Comparison of ENCODE assay signal across 9 cellular contexts in genomic region chr15:64893481-64894394, GRCh38. TPM values are rescaled to one million over a fixed set of nuclear protein-coding genes. Genes with fewer than 3 reads are reported as not detected.
DNase-seq lines count a peak whose midpoint lies in the region; ATAC-seq and TF ChIP-seq lines count a peak whose summit lies in the region.
"Had no signal": no experiment of that assay in that cellular context is flagged by ENCODE, and none has a peak within 500 bp of the region (broad histone marks: within the 10 kb centered on the region; RNA-seq: fewer than 3 reads in every experiment).

No MANE protein-coding gene starts in this region.

- peaks cover 11% of the 10 kb centered on the region; the same call in 1 of the 2 replicates for H3F3A ChIP-seq in PC-9 (ENCODE audit: insufficient read depth, low read depth)

- TSS peak; percentile 88 for BruUV-seq in PC-9 (replicated peaks; lab: Mats Ljungman, UMichigan)

- H3K27ac Mint-ChIP-seq in nephron progenitor cell, result peak overlapping the region; percentile 87

- no peaks in the 10 kb centered on the region for H3K9me3 Mint-ChIP-seq in nephron progenitor cell

- POLR2A ChIA-PET in PC-9 (lab: Charles Lee; ENCODE audit: unreplicated experiment), result interaction anchor here (0.5 to 0.9 kb wide), 6 partner anchors 19 to 411 kb away, joined by 3 to 8 read pairs (median 4); partner anchors contain the start of gene RNU5B-1

- intact Hi-C loops in PC-9 (cut with micrococcal nuclease; ENCODE audit: unreplicated experiment), result loop anchor here (2.0 kb wide), 2 partner anchors 45 to 53 kb away; partner anchors contain the start of gene PLEKHO2

- peaks cover 40% of the 10 kb centered on the region for H3K4me1 ChIP-seq in PC-9 (replicated peaks; ENCODE audit: insufficient read depth)

- H3K27me3 Mint-ChIP-seq in nephron progenitor cell (ENCODE audit: low read depth, poor library complexity), result peaks cover 7% of the 10 kb centered on the region

- no peaks in the 10 kb centered on the region for H3K79me2 ChIP-seq in PC-9 (ENCODE audit: low read depth)

- H3K4me3 ChIP-seq in PC-9 (peak overlapping the region; percentile 52; the same call in 1 of the 2 replicates), foreskin fibroblast (ENCODE audit: low read depth in 1 of 2, low read length in 2 of 2) (no peak overlapping the region)

- H3K36me3 Mint-ChIP-seq in nephron progenitor cell (ENCODE audit: low read depth), result no peaks in the 10 kb centered on the region

- H3K4me1 Mint-ChIP-seq in nephron progenitor cell, result peaks cover 77% of the 10 kb centered on the region

- peak overlapping the region; percentile 69 for H3K4me3 Mint-ChIP-seq in nephron progenitor cell

- H3K27me3 ChIP-seq in PC-9 (ENCODE audit: insufficient read depth, low read depth), result no peaks in the 10 kb centered on the region

- H3K27ac ChIP-seq in PC-9, result peak overlapping the region; percentile 71
- H3K27ac ChIP-seq: 22Rv1 had no signal

- no peaks in the 10 kb centered on the region for H3K36me3 ChIP-seq in PC-9 (ENCODE audit: low read depth)

- no peaks in the 10 kb centered on the region for H4K20me1 ChIP-seq in PC-9 (ENCODE audit: insufficient read depth)

- ATAC-seq in HG03095 (IDR thresholded peaks at IDR 0.05; ENCODE audit: unreplicated experiment), result peak; percentile 57

- peak overlapping the region; percentile 77 for H3K4me2 ChIP-seq in PC-9

- no peaks in the 10 kb centered on the region for H3K9me2 ChIP-seq in PC-9 (ENCODE audit: insufficient read depth)

- DNase-seq in DMS 273 (lab: John Stamatoyannopoulos, UW; ENCODE audit: unreplicated experiment) (peak; percentile 17), DMS 273 treated with DMSO at 0.1 percent for 48 hours (lab: John Stamatoyannopoulos, UW) (no peak), PC-9 (peak; percentile 91 to 98), foreskin fibroblast (peak; percentile 96), nephron progenitor cell (peak; percentile 95)
- peak; percentile 95 for DNase-seq in activated effector memory CD4-positive, alpha-beta T cell treated with Interleukin-2 at 50 U/mL for 16 hours
- DNase-seq in stimulated activated naive CD4-positive, alpha-beta T cell treated with Interleukin-2 at 50 U/mL for 16 hours (lab: John Stamatoyannopoulos, UW), result peak; percentile 96

- TF ChIP-seq CTCF in PC-9 (conservative IDR thresholded peaks at IDR 0.05) (no peak), foreskin fibroblast (IDR thresholded peaks at IDR 0.05; ENCODE audit: low read depth, low read length) (no peak), nephron progenitor cell (IDR thresholded peaks at IDR 0.05) (no peak)

- H3K9me3 ChIP-seq in PC-9 (ENCODE audit: insufficient read depth, low read depth), result no peaks in the 10 kb centered on the region

- CTCF ChIA-PET in PC-9 (lab: Charles Lee), result interaction anchor here (0.6 kb wide), 1 partner anchor 495 kb away, joined by 7 read pairs; no protein-coding TSS in a partner anchor

- peak overlapping the region; percentile 77 for H2AFZ ChIP-seq in PC-9

RNA-seq across cellular contexts. Expression of gene ANKDD1A, which starts 18.0 kb away (rescaled TPM):
- total RNA-seq in PC-9 (2021), result 14.2 and 17.5 TPM in 2 replicates

RNA-seq across cellular contexts. Expression of gene PLEKHO2, which starts 52.0 kb away (rescaled TPM):
- total RNA-seq in PC-9 (2021), result 7.5 and 7.9 TPM in 2 replicates
